In genomic region chr17:76682306-76682705, GRCh38 we compare ENCODE assay signal across 13 cellular contexts. TPM values are rescaled to one million over a fixed set of nuclear protein-coding genes. Genes with fewer than 3 reads are reported as not detected.
DNase-seq lines count a peak whose midpoint lies in the region; ATAC-seq and FAIRE-seq lines count a peak whose summit lies in the region.
"Had no signal": no experiment of that assay in that cellular context is flagged by ENCODE, and none has a peak within 500 bp of the region (broad histone marks: within the 10 kb centered on the region; RNA-seq: fewer than 3 reads in every experiment).

No MANE protein-coding gene starts in this region.

- H3K4me1 ChIP-seq in SJSA1 (replicated peaks) (peaks cover 30% of the 10 kb centered on the region), esophagus (ENCODE audit: control insufficient read depth in 2 of 2, insufficient read depth in 2 of 2, low read length in 1 of 2) (peaks cover 0 to 11% of the 10 kb centered on the region in 2 donors), muscle layer of colon (ENCODE audit: insufficient read depth, low read length) (peaks cover 67% of the 10 kb centered on the region)

- no peaks in the 10 kb centered on the region for H3K9me3 Mint-ChIP-seq in activated naive CD4-positive, alpha-beta T cell treated with anti-CD3 and anti-CD28 coated beads, Interleukin-2, amount 10 ng/mL, durations not matched to agents 7 days and 5 days
- H3K9me3 Mint-ChIP-seq: activated naive CD8-positive, alpha-beta T cell treated with anti-CD3 and anti-CD28 coated beads for 36 hours; GM23338 had no signal

- H3K27me3 Mint-ChIP-seq in activated naive CD4-positive, alpha-beta T cell treated with anti-CD3 and anti-CD28 coated beads, Interleukin-2, amount 10 ng/mL, durations not matched to agents 7 days and 5 days = peaks cover 41% of the 10 kb centered on the region
- H3K27me3 Mint-ChIP-seq: activated naive CD8-positive, alpha-beta T cell treated with anti-CD3 and anti-CD28 coated beads for 36 hours had no signal

- no peaks in the 10 kb centered on the region for H3K9me3 ChIP-seq in SJSA1 (replicated peaks)
- no peaks in the 10 kb centered on the region for H3K9me3 ChIP-seq in esophagus (ENCODE audit: control insufficient read depth in 2 of 2, insufficient read depth in 1 of 2, low read depth in 1 of 2, low read length in 1 of 2)
- H3K9me3 ChIP-seq in muscle layer of colon (ENCODE audit: low read length) = no peaks in the 10 kb centered on the region
- H3K9me3 ChIP-seq: SK-N-SH had no signal

- H3K4me1 Mint-ChIP-seq in activated naive CD4-positive, alpha-beta T cell treated with anti-CD3 and anti-CD28 coated beads, Interleukin-2, amount 10 ng/mL, durations not matched to agents 7 days and 5 days = peaks cover 5% of the 10 kb centered on the region
- H3K4me1 Mint-ChIP-seq: activated naive CD8-positive, alpha-beta T cell treated with anti-CD3 and anti-CD28 coated beads for 36 hours had no signal

- H3K36me3 Mint-ChIP-seq in activated naive CD4-positive, alpha-beta T cell treated with anti-CD3 and anti-CD28 coated beads, Interleukin-2, amount 10 ng/mL, durations not matched to agents 7 days and 5 days = peaks cover 1% of the 10 kb centered on the region
- H3K36me3 Mint-ChIP-seq: activated naive CD8-positive, alpha-beta T cell treated with anti-CD3 and anti-CD28 coated beads for 36 hours had no signal

- FAIRE-seq in urothelium cell line (lab: Jason Lieb, UNC) = peak; percentile 52

- CTCF ChIA-PET in activated naive CD4-positive, alpha-beta T cell treated with anti-CD3 and anti-CD28 coated beads, Interleukin-2, amount 10 ng/mL, durations not matched to agents 7 days and 5 days (lab: Charles Lee) = interaction anchor here (1.4 to 2.5 kb wide), 12 partner anchors 9 to 215 kb away, joined by 3 to 35 read pairs (median 8); partner anchors contain the start of gene AANAT

- ATAC-seq in HG03175 (IDR thresholded peaks at IDR 0.05; ENCODE audit: unreplicated experiment) = no peak

- H3K4me3 ChIP-seq in SJSA1 (no peak overlapping the region), esophagus (ENCODE audit: low read depth in 1 of 2, low read length in 2 of 2) (no peak overlapping the region), muscle layer of colon (ENCODE audit: low read depth in 1 of 2, low read length in 2 of 2) (no peak overlapping the region)
- H3K4me3 ChIP-seq: GM23338, lung had no signal

- H3K27ac ChIP-seq in SJSA1 (no peak overlapping the region), esophagus (ENCODE audit: low read depth in 2 of 2, low read length in 1 of 2) (peak overlapping the region; percentile 17 to 58), muscle layer of colon (ENCODE audit: low read depth, low read length) (peak overlapping the region; percentile 81)

- no peak overlapping the region for H3K4me3 Mint-ChIP-seq in activated naive CD4-positive, alpha-beta T cell treated with anti-CD3 and anti-CD28 coated beads, Interleukin-2, amount 10 ng/mL, durations not matched to agents 7 days and 5 days
- H3K4me3 Mint-ChIP-seq: activated naive CD8-positive, alpha-beta T cell treated with anti-CD3 and anti-CD28 coated beads for 36 hours; GM23338 had no signal

- no peak overlapping the region for H3K27ac Mint-ChIP-seq in activated naive CD4-positive, alpha-beta T cell treated with anti-CD3 and anti-CD28 coated beads, Interleukin-2, amount 10 ng/mL, durations not matched to agents 7 days and 5 days
- H3K27ac Mint-ChIP-seq: activated naive CD8-positive, alpha-beta T cell treated with anti-CD3 and anti-CD28 coated beads for 36 hours; GM23338 had no signal

- H3K36me3 ChIP-seq in SJSA1 (peaks cover 88% of the 10 kb centered on the region), esophagus (ENCODE audit: control insufficient read depth in 2 of 2, insufficient read depth in 2 of 2, low read length in 1 of 2) (peaks cover 4 to 14% of the 10 kb centered on the region in 2 donors), muscle layer of colon (ENCODE audit: insufficient read depth, low read length) (peaks cover 27% of the 10 kb centered on the region)

- peak; percentile 68 to 69 for DNase-seq in SJSA1 (ENCODE audit: low read depth in 1 of 2, low spot score in 2 of 2)
- DNase-seq in urothelium cell line (ENCODE audit: low spot score) = no peak
- DNase-seq in activated naive CD4-positive, alpha-beta T cell treated with anti-CD3 and anti-CD28 coated beads, Interleukin-2, amount 10 ng/mL, durations not matched to agents 7 days and 5 days = no peak
- DNase-seq in T1000 (lab: John Stamatoyannopoulos, UW) = no peak
- DNase-seq: activated CD4-positive, alpha-beta T cell treated with anti-CD3 and anti-CD28 coated beads, Interleukin-2, amount 50 U/mL, for 1 hour; activated naive CD8-positive, alpha-beta T cell treated with anti-CD3 and anti-CD28 coated beads for 36 hours; EL had no signal

- 71 to 76% methylated on average over 13 of the region's 13 CpGs for WGBS in esophagus, 2 donors

- no peak overlapping the region for H3K9ac ChIP-seq in muscle layer of colon (ENCODE audit: low read length)
- H3K9ac ChIP-seq: SK-N-SH had no signal

- H3K27me3 ChIP-seq in SJSA1 (replicated peaks) = no peaks in the 10 kb centered on the region
- H3K27me3 ChIP-seq in esophagus (ENCODE audit: control insufficient read depth in 1 of 2, insufficient read depth in 2 of 2, low read length in 2 of 2) = no peaks in the 10 kb centered on the region
- H3K27me3 ChIP-seq in muscle layer of colon (ENCODE audit: control insufficient read depth in 1 of 2, insufficient read depth in 2 of 2, low read length in 2 of 2) = no peaks in the 10 kb centered on the region

RNA-seq across cellular contexts. Expression of gene MXRA7, which starts 28.5 kb away (rescaled TPM):
- 362 and 546 TPM in 2 replicates for total RNA-seq in SJSA1 (2014; rRNA removed; shearing (Covaris generic))
- polyA plus RNA-seq in esophagus = 10 to 100 TPM; 10.0 to 54.0 TPM

RNA-seq across cellular contexts. Expression of gene ST6GALNAC1, which starts 38.7 kb away (rescaled TPM):
- not detected in 2 replicates for total RNA-seq in SJSA1 (2014; rRNA removed; shearing (Covaris generic))
- polyA plus RNA-seq in esophagus = 10 to 100 TPM; 20.1 to 40.1 TPM
- total RNA-seq: activated naive CD8-positive, alpha-beta T cell treated with anti-CD3 and anti-CD28 coated beads for 36 hours; GM23338 had no signal
- polyA plus RNA-seq: GM23338, SK-N-SH had no signal

RNA-seq across cellular contexts. Expression of gene JMJD6, which starts 44.1 kb away (rescaled TPM):
- total RNA-seq in SJSA1 (2014; rRNA removed; shearing (Covaris generic)) = 48.4 and 97.4 TPM in 2 replicates
- polyA plus RNA-seq in esophagus = 10 to 100 TPM; 18.3 to 21.9 TPM

RNA-seq across cellular contexts. Expression of gene METTL23, which starts 44.3 kb away (rescaled TPM):
- total RNA-seq in SJSA1 (2014; rRNA removed; shearing (Covaris generic)) = 52.3 and 59.4 TPM in 2 replicates
- 10 to 100 TPM; 22.9 to 24.0 TPM for polyA plus RNA-seq in esophagus

RNA-seq across cellular contexts. Expression of gene SRSF2, which starts 54.8 kb away (rescaled TPM):
- 376 and 384 TPM in 2 replicates for total RNA-seq in SJSA1 (2014; rRNA removed; shearing (Covaris generic))
- 100 to 1,000 TPM; 152 to 242 TPM for polyA plus RNA-seq in esophagus

Comparison
In these comparisons a context has a peak if more than half of its experiments do, and no peak if none do; other contexts are left out.
1. DNase-seq: peak in SJSA1 (2 of 2); none in urothelium cell line (single experiment), activated naive CD4-positive, alpha-beta T cell treated with anti-CD3 and anti-CD28 coated beads, Interleukin-2, amount 10 ng/mL, durations not matched to agents 7 days and 5 days (single experiment) and T1000 (single experiment).